Comparison of ENCODE assay signal across 21 cellular contexts in genomic region chr3:115340586-115340985, GRCh38.
"Had no signal": no experiment of that assay in that cellular context is flagged by ENCODE, and none has a peak within 500 bp of the region (broad histone marks: within the 10 kb centered on the region; RNA-seq: fewer than 3 reads in every experiment).

No MANE protein-coding gene starts in this region.

- H3K4me3 ChIP-seq: body of pancreas, K562 had no signal

- H3K27me3 ChIP-seq: body of pancreas had no signal

- ATAC-seq: body of pancreas, K562 had no signal

- H3K4me1 ChIP-seq: body of pancreas had no signal

- H3K27ac ChIP-seq: body of pancreas, VCaP had no signal

- H3K9me3 ChIP-seq: body of pancreas had no signal

- DNase-seq: activated CD4-positive, alpha-beta memory T cell treated with anti-CD3 and anti-CD28 coated beads, Interleukin-2, amount 10 ng/mL, durations not matched to agents 7 days and 5 days; activated CD4-positive, alpha-beta T cell treated with anti-CD3 and anti-CD28 coated beads, Interleukin-2, amount 50 U/mL, for 1 hour; activated CD4-positive, CD25-positive, alpha-beta regulatory T cell; activated gamma-delta T cell; activated naive CD4-positive, alpha-beta T cell treated with anti-CD3 and anti-CD28 coated beads for 36 hours; activated naive CD8-positive, alpha-beta T cell treated with anti-CD3 and anti-CD28 coated beads for 36 hours; activated T-cell treated with anti-CD3 and anti-CD28 coated beads for 4 hours; activated T-cell treated with anti-CD3 and anti-CD28 coated beads, Interleukin-2, amount 50 U/mL, for 48 hours; aorta; body of pancreas; central memory CD4-positive, alpha-beta T cell; Karpas-422; NCI-H1048; NCI-H1694; NCI-H2029; NCI-H2107; NCI-H510A treated with DMSO at 0.1 percent for 48 hours; NCI-H69; SIG-M5 had no signal
